21 cellular contexts compared by ENCODE assay signal in the genomic region with DNA sequence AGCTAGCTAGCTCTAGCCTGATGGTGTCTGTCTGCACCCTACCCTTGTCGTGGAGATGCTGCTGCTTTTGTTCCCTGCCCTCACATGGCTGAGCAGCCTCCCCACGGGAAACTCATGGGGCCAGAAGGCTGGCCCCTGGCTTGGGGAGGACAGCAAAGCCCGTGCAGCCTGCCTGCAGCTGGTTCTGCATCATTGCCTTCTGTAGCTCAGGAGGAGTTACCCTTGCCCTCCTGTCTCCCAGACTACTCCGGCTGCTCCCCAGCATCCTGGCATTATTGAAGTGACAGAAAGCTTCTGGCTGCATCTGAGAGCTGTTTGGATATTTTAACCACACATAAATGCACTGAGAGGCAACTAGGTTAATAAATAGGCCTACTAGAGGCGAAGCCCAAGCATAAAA.
"Had no signal": no experiment of that assay in that cellular context is flagged by ENCODE, and none has a peak within 500 bp of the region (broad histone marks: within the 10 kb centered on the region; RNA-seq: fewer than 3 reads in every experiment).

No MANE protein-coding gene starts in this region.

- H3K36me3 ChIP-seq: neutrophil, sigmoid colon, thoracic aorta, upper lobe of left lung had no signal

- H3K27ac Mint-ChIP-seq: activated CD4-positive, alpha-beta memory T cell treated with anti-CD3 and anti-CD28 coated beads, Interleukin-2, amount 10 ng/mL, durations not matched to agents 7 days and 5 days; activated naive CD4-positive, alpha-beta T cell treated with anti-CD3 and anti-CD28 coated beads, Interleukin-2, amount 10 ng/mL, durations not matched to agents 7 days and 5 days; stimulated activated naive B cell treated with anti-CD40 and anti-IgM and Interleukin-4, amounts not matched to agents 10 μg/mL and 1 μg/mL and 100 μg/mL, for 72 hours had no signal

- H3K4me3 ChIP-seq: coronary artery, sigmoid colon, thoracic aorta, upper lobe of left lung had no signal

- H3K4me3 Mint-ChIP-seq: activated CD4-positive, alpha-beta memory T cell treated with anti-CD3 and anti-CD28 coated beads, Interleukin-2, amount 10 ng/mL, durations not matched to agents 7 days and 5 days; activated naive CD4-positive, alpha-beta T cell treated with anti-CD3 and anti-CD28 coated beads, Interleukin-2, amount 10 ng/mL, durations not matched to agents 7 days and 5 days; stimulated activated naive B cell treated with anti-CD40 and anti-IgM and Interleukin-4, amounts not matched to agents 10 μg/mL and 1 μg/mL and 100 μg/mL, for 72 hours had no signal

- H3K27ac ChIP-seq: coronary artery, epithelial cell of prostate, neutrophil, parathyroid adenoma, sigmoid colon, thoracic aorta, upper lobe of left lung had no signal

- H3K4me1 ChIP-seq: parathyroid adenoma, sigmoid colon, upper lobe of left lung had no signal

- H3K27me3 ChIP-seq: neutrophil, sigmoid colon, upper lobe of left lung had no signal

- H3K36me3 Mint-ChIP-seq: activated naive CD4-positive, alpha-beta T cell treated with anti-CD3 and anti-CD28 coated beads, Interleukin-2, amount 10 ng/mL, durations not matched to agents 7 days and 5 days had no signal

- ATAC-seq: SK-N-SH treated with all-trans-retinoic acid at 6 μM for 48 hours; stimulated activated naive B cell treated with anti-CD40 and anti-IgM and Interleukin-4, amounts not matched to agents 10 μg/mL and 1 μg/mL and 100 μg/mL, for 72 hours had no signal

- DNase-seq: activated CD4-positive, alpha-beta memory T cell treated with anti-CD3 and anti-CD28 coated beads, Interleukin-2, amount 10 ng/mL, durations not matched to agents 7 days and 5 days; activated CD4-positive, alpha-beta T cell treated with anti-CD3 and anti-CD28 coated beads for 48 hours; activated effector memory CD4-positive, alpha-beta T cell treated with anti-CD3 and anti-CD28 coated beads, Interleukin-2, amount 50 U/mL, for 16 hours; activated naive CD4-positive, alpha-beta T cell treated with anti-CD3 and anti-CD28 coated beads, Interleukin-2, amount 10 ng/mL, durations not matched to agents 7 days and 5 days; amygdala; cerebellar nuclear complex; kidney; left ventricle myocardium superior; mammary epithelial cell; midbrain; sigmoid colon; stimulated activated CD4-positive, alpha-beta T cell treated with anti-CD3 and anti-CD28 coated beads, Interleukin-2, amount 100 ng/mL, for 48 hours; stimulated activated CD8-positive, alpha-beta memory T cell treated with anti-CD3 and anti-CD28 coated beads, Interleukin-4, amount 100 ng/mL, for 48 hours; stimulated activated naive B cell treated with anti-CD40 and anti-IgM and Interleukin-4, amounts not matched to agents 10 μg/mL and 1 μg/mL and 100 μg/mL, for 72 hours; upper lobe of left lung had no signal

- H3K9me3 ChIP-seq: neutrophil, sigmoid colon, thoracic aorta had no signal

- H3K4me1 Mint-ChIP-seq: stimulated activated naive B cell treated with anti-CD40 and anti-IgM and Interleukin-4, amounts not matched to agents 10 μg/mL and 1 μg/mL and 100 μg/mL, for 72 hours had no signal
